Comparison of ENCODE assay signal across 13 cellular contexts in the genomic region with DNA sequence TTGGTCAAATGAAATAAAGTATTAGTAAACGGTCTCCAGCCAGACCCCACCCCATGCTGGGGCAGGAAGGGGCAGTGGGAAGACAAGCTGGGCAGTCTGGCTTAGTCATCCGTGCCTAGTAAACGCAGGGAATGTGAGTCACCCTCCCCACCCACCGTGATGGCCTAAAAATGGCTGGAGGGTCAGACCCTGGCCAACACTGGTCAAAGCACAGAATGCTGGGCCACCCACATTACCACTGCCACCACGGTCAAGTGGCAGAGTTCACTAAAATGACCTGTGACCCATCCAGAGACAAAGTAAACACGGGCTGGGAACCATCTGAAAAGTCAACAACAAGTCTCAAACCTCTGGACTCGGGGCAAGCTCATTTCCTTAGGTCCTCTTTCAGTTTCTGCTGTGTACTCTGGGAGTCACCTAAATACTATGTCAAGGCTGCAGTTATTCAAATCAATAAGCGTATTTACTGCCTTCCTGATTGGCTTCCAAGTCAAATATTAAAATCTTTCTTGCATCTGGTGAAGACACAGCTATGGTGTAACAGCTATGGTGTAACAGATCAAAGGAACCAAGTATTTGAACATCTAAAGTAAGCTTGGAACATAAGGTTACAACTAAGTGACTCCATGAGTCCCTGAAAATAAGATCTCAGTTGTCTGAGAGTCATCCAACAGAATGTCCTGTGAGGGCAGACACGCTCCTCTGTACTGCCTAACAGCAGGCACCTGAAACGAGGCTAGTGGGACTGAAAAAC. TPM values are rescaled to one million over a fixed set of nuclear protein-coding genes. Genes with fewer than 3 reads are reported as not detected.
A peak's percentile ranks its signal among the peaks of the same experiment; 100 is the strongest.
DNase-seq lines count a peak whose midpoint lies in the region; ATAC-seq, FAIRE-seq and TF ChIP-seq lines count a peak whose summit lies in the region.
"Had no signal": no experiment of that assay in that cellular context is flagged by ENCODE, and none has a peak within 500 bp of the region (broad histone marks: within the 10 kb centered on the region; RNA-seq: fewer than 3 reads in every experiment).

No MANE protein-coding gene starts in this region.

- H2AFZ ChIP-seq in Loucy (ENCODE audit: low read length) (no peak overlapping the region), K562 (ENCODE audit: low read depth, low read length) (no peak overlapping the region)

- H3F3A ChIP-seq in Loucy (ENCODE audit: low read depth): no peaks in the 10 kb centered on the region

- peaks cover 45% of the 10 kb centered on the region for H3K36me3 ChIP-seq in CD4-positive, CD25-positive, alpha-beta regulatory T cell (ENCODE audit: control insufficient read depth, insufficient read depth, low read length)
- H3K36me3 ChIP-seq in Loucy (ENCODE audit: insufficient read depth, low read length) (peaks cover 39% of the 10 kb centered on the region; the same call in 1 of the 2 replicates), K562 (ENCODE audit: control insufficient read depth, insufficient read depth, low read length) (peaks cover 59% of the 10 kb centered on the region; the same call in 2 of the 3 replicates), mucosa of rectum (ENCODE audit: control insufficient read depth in 2 of 2, insufficient read depth in 2 of 2, low read length in 2 of 2) (peaks cover 48 to 56% of the 10 kb centered on the region in 2 donors)

- no peaks in the 10 kb centered on the region for H3K27me3 Mint-ChIP-seq in CD4-positive, CD25-positive, alpha-beta regulatory T cell
- H3K27me3 Mint-ChIP-seq: activated naive CD4-positive, alpha-beta T cell treated with anti-CD3 and anti-CD28 coated beads, Interleukin-2, amount 50 U/mL, for 24 hours had no signal

- TF ChIP-seq POLR2A in K562 (conservative IDR thresholded peaks at IDR 0.05): no peak

- in situ Hi-C loops in K562 (cut with MboI): loop anchor here (25.0 kb wide), 1 partner anchor 170 kb away; a partner anchor contains a TSS

- no peak for TF ChIP-seq CTCF in Loucy (conservative IDR thresholded peaks at IDR 0.05; ENCODE audit: low read length)
- TF ChIP-seq CTCF in K562 (IDR thresholded peaks at IDR 0.05 in 2 of 3, conservative IDR thresholded peaks at IDR 0.05 in 1 of 3; ENCODE audit: insufficient read depth in 2 of 3, low read depth in 1 of 3, low read length in 3 of 3): no peak
- TF ChIP-seq CTCF in foreskin keratinocyte (conservative IDR thresholded peaks at IDR 0.05): no peak

- FAIRE-seq in K562 (lab: Jason Lieb, UNC): peak; percentile 42

- no peak for DNase-seq in CD4-positive, CD25-positive, alpha-beta regulatory T cell
- peak in 2 of 4 experiments; percentile 19 to 22 for DNase-seq in K562 (ENCODE audit: extremely low read depth in 1 of 4, low spot score in 3 of 4)
- DNase-seq in stimulated activated CD4-positive, alpha-beta T cell treated with anti-CD3 and anti-CD28 coated beads, Interleukin-15, amount 100 ng/mL, for 24 hours: no peak
- no peak for DNase-seq in foreskin keratinocyte
- DNase-seq: activated CD4-positive, alpha-beta T cell treated with anti-CD3 and anti-CD28 coated beads for 4 hours; DND-41 had no signal

- peaks cover 24% of the 10 kb centered on the region for H3K36me3 Mint-ChIP-seq in CD4-positive, CD25-positive, alpha-beta regulatory T cell

- H3K27ac Mint-ChIP-seq in CD4-positive, CD25-positive, alpha-beta regulatory T cell: no peak overlapping the region
- H3K27ac Mint-ChIP-seq: activated naive CD4-positive, alpha-beta T cell treated with anti-CD3 and anti-CD28 coated beads, Interleukin-2, amount 50 U/mL, for 24 hours; mesothelial cell of epicardium had no signal

- H3K9me1 ChIP-seq in K562 (ENCODE audit: control insufficient read depth, insufficient read depth, low read length): no peaks in the 10 kb centered on the region

- peaks cover 6 to 34% (median 16%) of the 10 kb centered on the region in 4 donors for H3K4me1 Mint-ChIP-seq in CD4-positive, CD25-positive, alpha-beta regulatory T cell

- no peaks in the 10 kb centered on the region for H3K27me3 ChIP-seq in CD4-positive, CD25-positive, alpha-beta regulatory T cell (ENCODE audit: control insufficient read depth, insufficient read depth, low read length)
- H3K27me3 ChIP-seq in Loucy (ENCODE audit: insufficient read depth, low read length, poor library complexity, severe bottlenecking) (no peaks in the 10 kb centered on the region), K562 (ENCODE audit: control insufficient read depth in 2 of 2, insufficient read depth in 2 of 2, low read length in 2 of 2) (no peaks in the 10 kb centered on the region), mucosa of rectum (ENCODE audit: control insufficient read depth in 2 of 2, insufficient read depth in 2 of 2, low read length in 2 of 2) (no peaks in the 10 kb centered on the region), foreskin keratinocyte (no peaks in the 10 kb centered on the region)
- H3K27me3 ChIP-seq: suprapubic skin had no signal

- peak overlapping the region; percentile 2 to 88 (median 66) for H3K4me3 Mint-ChIP-seq in CD4-positive, CD25-positive, alpha-beta regulatory T cell

- H3K9me3 Mint-ChIP-seq in CD4-positive, CD25-positive, alpha-beta regulatory T cell: no peaks in the 10 kb centered on the region
- H3K9me3 Mint-ChIP-seq: activated naive CD4-positive, alpha-beta T cell treated with anti-CD3 and anti-CD28 coated beads, Interleukin-2, amount 50 U/mL, for 24 hours; mesothelial cell of epicardium had no signal

- WGBS in K562 (ENCODE audit: insufficient coverage, low coverage, missing lambda C conversion rate): 57% methylated on average over 10 of the region's 10 CpGs

- BruUV-seq in K562 (replicated peaks; lab: Mats Ljungman, UMichigan): no TSS peak

- no peak overlapping the region for H3K27ac ChIP-seq in CD4-positive, CD25-positive, alpha-beta regulatory T cell (ENCODE audit: insufficient read depth, low read length, poor library complexity, severe bottlenecking)
- H3K27ac ChIP-seq in K562 (ENCODE audit: extremely low read depth, low read depth, low read length) (no peak overlapping the region; the same call in 2 of the 3 replicates), mucosa of rectum (ENCODE audit: low read depth in 2 of 2, low read length in 2 of 2) (peak overlapping the region; percentile 35 to 45), foreskin keratinocyte (no peak overlapping the region)
- H3K27ac ChIP-seq: suprapubic skin had no signal

- no peak for TF ChIP-seq EP300 in K562 (IDR thresholded peaks at IDR 0.05; ENCODE audit: low read length)

- no peaks in the 10 kb centered on the region for H3K9me3 ChIP-seq in CD4-positive, CD25-positive, alpha-beta regulatory T cell (ENCODE audit: control insufficient read depth in 2 of 2, low read length in 2 of 2)
- H3K9me3 ChIP-seq in Loucy (ENCODE audit: insufficient read depth, low read depth, low read length) (no peaks in the 10 kb centered on the region), K562 (replicated peaks; ENCODE audit: control insufficient read depth, insufficient read depth, low read depth, low read length) (no peaks in the 10 kb centered on the region), mucosa of rectum (ENCODE audit: control insufficient read depth in 2 of 2, low read length in 2 of 2) (no peaks in the 10 kb centered on the region)
- H3K9me3 ChIP-seq: suprapubic skin had no signal

- H3K79me2 ChIP-seq in Loucy (ENCODE audit: insufficient read depth, low read length) (peaks cover 51% of the 10 kb centered on the region), K562 (ENCODE audit: control insufficient read depth, insufficient read depth, low read length) (peaks cover 37% of the 10 kb centered on the region)

- H3K4me2 ChIP-seq in Loucy (ENCODE audit: low read depth, low read length, poor library complexity, severe bottlenecking) (peak overlapping the region; percentile 96), K562 (ENCODE audit: insufficient read depth, low read length) (no peak overlapping the region)

- H3K9ac ChIP-seq in Loucy (ENCODE audit: low read depth, low read length, poor library complexity, severe bottlenecking) (no peak overlapping the region), K562 (ENCODE audit: insufficient read depth in 1 of 2, low read depth in 2 of 2, low read length in 2 of 2) (0 out of 4 replicates have a peak overlapping the region, but pooled peaks of 1 of the 2 experiments have one; percentile 19), mucosa of rectum (ENCODE audit: low read depth in 1 of 2, low read length in 2 of 2) (no peak overlapping the region)

- intact Hi-C loops in K562 (cut with micrococcal nuclease): no loop called here

- H4K20me1 ChIP-seq in Loucy (ENCODE audit: insufficient read depth, low read length, poor library complexity, severe bottlenecking) (peaks cover 10% of the 10 kb centered on the region), K562 (replicated peaks; ENCODE audit: control insufficient read depth, insufficient read depth, low read length) (0 out of 2 replicates have a peak, but pooled peaks cover 5% of the 10 kb centered on the region)

- peaks cover 21% of the 10 kb centered on the region for H3K4me1 ChIP-seq in CD4-positive, CD25-positive, alpha-beta regulatory T cell (ENCODE audit: control insufficient read depth, insufficient read depth, low read length, poor library complexity, severe bottlenecking)
- H3K4me1 ChIP-seq in Loucy (ENCODE audit: insufficient read depth, low read length, poor library complexity, severe bottlenecking) (peaks cover 22% of the 10 kb centered on the region), K562 (replicated peaks in 1 of 2; ENCODE audit: control insufficient read depth in 2 of 2, insufficient read depth in 2 of 2, low read length in 2 of 2) (peaks cover 0 to 23% of the 10 kb centered on the region in 2 experiments; a peak in 3 of 5 replicates), mucosa of rectum (ENCODE audit: control insufficient read depth in 2 of 2, insufficient read depth in 2 of 2, low read length in 2 of 2) (peaks cover 21 to 23% of the 10 kb centered on the region in 2 donors), foreskin keratinocyte (no peaks in the 10 kb centered on the region)

- POLR2A ChIA-PET in K562 (lab: Yijun Ruan, JAX): interaction anchor here (1.0 to 2.5 kb wide), 2 partner anchors 13 to 18 kb away, joined by 3 to 8 read pairs; no protein-coding TSS in a partner anchor

- no peak for TF ChIP-seq RAD21 in K562 (CRISPR knock-in tag; conservative IDR thresholded peaks at IDR 0.05 in 1 of 2, IDR thresholded peaks at IDR 0.05 in 1 of 2)

- ATAC-seq in CD4-positive, CD25-positive, alpha-beta regulatory T cell (ENCODE audit: low read depth in 2 of 2): no peak
- ATAC-seq in K562: no peak
- no peak for ATAC-seq in HG03045 (IDR thresholded peaks at IDR 0.05; ENCODE audit: unreplicated experiment)
- ATAC-seq in HG02884 (IDR thresholded peaks at IDR 0.05; ENCODE audit: unreplicated experiment): no peak
- no peak for ATAC-seq in foreskin keratinocyte

- no peak overlapping the region for H3K4me3 ChIP-seq in CD4-positive, CD25-positive, alpha-beta regulatory T cell (ENCODE audit: low read depth, low read length)
- H3K4me3 ChIP-seq in Loucy (ENCODE audit: low read length, poor library complexity, severe bottlenecking): no peak overlapping the region
- no peak overlapping the region for H3K4me3 ChIP-seq in K562
- H3K4me3 ChIP-seq in mucosa of rectum (ENCODE audit: low read length in 2 of 2): no peak overlapping the region
- H3K4me3 ChIP-seq: suprapubic skin had no signal

- CTCF ChIA-PET in K562 (lab: Yijun Ruan, JAX; ENCODE audit: low intra/inter-chr PET ratio): no interaction called here

- no peaks in the 10 kb centered on the region for H3K9me2 ChIP-seq in Loucy (replicated peaks; ENCODE audit: low read depth, low read length)

RNA-seq across cellular contexts. Expression of a gene that starts 3.0 kb away (rescaled TPM):
- total RNA-seq in CD4-positive, CD25-positive, alpha-beta regulatory T cell: 95.9 TPM
- 10 to 100 TPM; 37.2 to 63.2 (median 57.4) TPM for polyA plus RNA-seq in CD4-positive, CD25-positive, alpha-beta regulatory T cell
- 26.3 and 37.7 TPM in 2 replicates for total RNA-seq in K562 (2011; cell fraction: chromatin; rRNA removed; ENCODE audit: low replicate concordance)
- 23.7 and 28.0 TPM in 2 replicates for total RNA-seq in K562 (2011; cell fraction: nucleolus; rRNA removed)
- total RNA-seq in K562 (2011; cell fraction: nucleoplasm; rRNA removed): 27.5 and 34.4 TPM in 2 replicates
- 19.9 and 23.1 TPM in 2 replicates for total RNA-seq in K562 (2014; rRNA removed)
- total RNA-seq in K562 (2014; rRNA removed; fragmentation: Illumina TruSeq; extraction: Trizol): 16.6 and 16.8 TPM in 2 replicates
- total RNA-seq in K562 (2015; rRNA removed; fragmentation: Illumina TruSeq; extraction: Trizol): 20.0 and 21.2 TPM in 2 replicates
- 20.6 and 22.3 TPM in 2 replicates for total RNA-seq in K562 (2021)
- 31.7 and 33.7 TPM in 2 replicates for polyA plus RNA-seq in K562 (2011; rRNA removed)
- 20.8 and 27.0 TPM in 2 replicates for polyA plus RNA-seq in K562 (2011; cell fraction: cytosol; rRNA removed)
- polyA plus RNA-seq in K562 (2011; cell fraction: nucleus; rRNA removed): 25.8 and 30.3 TPM in 2 replicates
- polyA plus RNA-seq in K562 (2012): 24.8 and 25.2 TPM in 2 replicates
- polyA plus RNA-seq in K562 (2014; fragmentation: Illumina TruSeq; extraction: Trizol): 21.5 and 26.1 TPM in 2 replicates
- polyA plus RNA-seq in K562 (2014; fragmentation: Nextera tagmentation; extraction: Ambion mirVana): 10 to 100 TPM; 54.3 to 56.8 TPM
- polyA plus RNA-seq in K562 (2014; rRNA removed): 26.2 and 27.3 TPM in 2 replicates
- polyA minus RNA-seq in K562 (2011; rRNA and poly(A)+ RNA removed): 11.8 and 19.2 TPM in 2 replicates
- polyA minus RNA-seq in K562 (2011; cell fraction: cytosol; rRNA and poly(A)+ RNA removed): 7.3 and 7.9 TPM in 2 replicates
- polyA minus RNA-seq in K562 (2011; cell fraction: nucleus; rRNA and poly(A)+ RNA removed): 13.1 and 18.9 TPM in 2 replicates
- 19.9 and 22.2 TPM in 2 replicates for total RNA-seq in foreskin keratinocyte
- 22.9 and 25.1 TPM in 2 replicates for polyA plus RNA-seq in foreskin keratinocyte

Comparison
In these comparisons a context has a peak if more than half of its experiments do, and no peak if none do; other contexts are left out.
1. H3K27ac ChIP-seq: peak in mucosa of rectum (2 of 2); none in CD4-positive, CD25-positive, alpha-beta regulatory T cell (single experiment), K562 (single experiment) and foreskin keratinocyte (single experiment).